In genomic region chr3:53085476-53085875, GRCh38 we compare ENCODE assay signal across 22 cellular contexts.
"Had no signal": no experiment of that assay in that cellular context is flagged by ENCODE, and none has a peak within 500 bp of the region (broad histone marks: within the 10 kb centered on the region; RNA-seq: fewer than 3 reads in every experiment).

No MANE protein-coding gene starts in this region.

- ATAC-seq: activated CD4-positive, CD25-positive, alpha-beta regulatory T cell treated with anti-CD3 and anti-CD28 coated beads, Interleukin-2, amount 50 U/mL, for 24 hours; activated CD8-positive, alpha-beta T cell treated with anti-CD3 and anti-CD28 coated beads for 36 hours; activated T-helper 17 cell treated with anti-CD3 and anti-CD28 coated beads, Interleukin-2, amount 50 U/mL, for 72 hours; PC-3 had no signal

- H3K27ac Mint-ChIP-seq: activated CD8-positive, alpha-beta T cell treated with anti-CD3 and anti-CD28 coated beads for 36 hours; activated naive CD8-positive, alpha-beta T cell treated with anti-CD3 and anti-CD28 coated beads, Interleukin-2, amount 10 ng/mL, durations not matched to agents 7 days and 5 days; activated T-helper 17 cell treated with anti-CD3 and anti-CD28 coated beads, Interleukin-2, amount 50 U/mL, for 72 hours; T-helper 1 cell treated with Interleukin-12 subunit alpha and Interleukin-12 subunit beta and Interleukin-4 antibody, amounts not matched to agents 30 μg/mL and 1 μg/mL, for 36 hours had no signal

- H3K9me3 ChIP-seq: adrenal gland, ascending aorta, body of pancreas had no signal

- H3K4me3 Mint-ChIP-seq: activated CD8-positive, alpha-beta T cell treated with anti-CD3 and anti-CD28 coated beads for 36 hours; activated naive CD8-positive, alpha-beta T cell treated with anti-CD3 and anti-CD28 coated beads, Interleukin-2, amount 10 ng/mL, durations not matched to agents 7 days and 5 days; activated T-helper 17 cell treated with anti-CD3 and anti-CD28 coated beads, Interleukin-2, amount 50 U/mL, for 72 hours; central memory CD8-positive, alpha-beta T cell; T-helper 1 cell treated with Interleukin-12 subunit alpha and Interleukin-12 subunit beta and Interleukin-4 antibody, amounts not matched to agents 30 μg/mL and 1 μg/mL, for 36 hours had no signal

- H3K27ac ChIP-seq: adrenal gland, ascending aorta had no signal

- DNase-seq: activated CD4-positive, alpha-beta T cell treated with anti-CD3 and anti-CD28 coated beads for 4 hours; activated CD8-positive, alpha-beta T cell treated with anti-CD3 and anti-CD28 coated beads for 36 hours; activated naive CD4-positive, alpha-beta T cell treated with anti-CD3 and anti-CD28 coated beads, Interleukin-2, amount 50 U/mL, for 16 hours; activated T-cell treated with anti-CD3 and anti-CD28 coated beads, Interleukin-2, amount 50 U/mL, for 48 hours; adrenal gland; body of pancreas; Kasumi-1; NCI-H1105 treated with DMSO at 0.1 percent for 48 hours; NCI-H146; NCI-H187 treated with DMSO at 0.1 percent for 48 hours; NCI-H2081 treated with DMSO at 0.1 percent for 48 hours; NCI-H446; NCI-H524; PC-3; SHP77 treated with DMSO at 0.1 percent for 48 hours had no signal

- H3K27me3 ChIP-seq: adrenal gland, ascending aorta, body of pancreas had no signal

- H3K9me3 Mint-ChIP-seq: activated CD8-positive, alpha-beta T cell treated with anti-CD3 and anti-CD28 coated beads for 36 hours; activated naive CD8-positive, alpha-beta T cell treated with anti-CD3 and anti-CD28 coated beads, Interleukin-2, amount 10 ng/mL, durations not matched to agents 7 days and 5 days; activated T-helper 17 cell treated with anti-CD3 and anti-CD28 coated beads, Interleukin-2, amount 50 U/mL, for 72 hours; central memory CD8-positive, alpha-beta T cell; T-helper 1 cell treated with Interleukin-12 subunit alpha and Interleukin-12 subunit beta and Interleukin-4 antibody, amounts not matched to agents 30 μg/mL and 1 μg/mL, for 36 hours had no signal

- H3K4me1 ChIP-seq: adrenal gland, ascending aorta had no signal

- H3K36me3 ChIP-seq: adrenal gland had no signal

- H3K4me1 Mint-ChIP-seq: activated naive CD8-positive, alpha-beta T cell treated with anti-CD3 and anti-CD28 coated beads, Interleukin-2, amount 10 ng/mL, durations not matched to agents 7 days and 5 days; activated T-helper 17 cell treated with anti-CD3 and anti-CD28 coated beads, Interleukin-2, amount 50 U/mL, for 72 hours; central memory CD8-positive, alpha-beta T cell had no signal

- H3K27me3 Mint-ChIP-seq: activated CD8-positive, alpha-beta T cell treated with anti-CD3 and anti-CD28 coated beads for 36 hours; activated naive CD8-positive, alpha-beta T cell treated with anti-CD3 and anti-CD28 coated beads, Interleukin-2, amount 10 ng/mL, durations not matched to agents 7 days and 5 days; activated T-helper 17 cell treated with anti-CD3 and anti-CD28 coated beads, Interleukin-2, amount 50 U/mL, for 72 hours; central memory CD8-positive, alpha-beta T cell had no signal

- H3K4me3 ChIP-seq: adrenal gland, ascending aorta, body of pancreas, K562 had no signal

- H3K36me3 Mint-ChIP-seq: activated naive CD8-positive, alpha-beta T cell treated with anti-CD3 and anti-CD28 coated beads, Interleukin-2, amount 10 ng/mL, durations not matched to agents 7 days and 5 days had no signal
